ENCODE assay signal across 9 cellular contexts in genomic region chr17:29709861-29710849, GRCh38.
DNase-seq lines count a peak whose midpoint lies in the region; ATAC-seq and TF ChIP-seq lines count a peak whose summit lies in the region.
"Had no signal": no experiment of that assay in that cellular context is flagged by ENCODE, and none has a peak within 500 bp of the region (broad histone marks: within the 10 kb centered on the region; RNA-seq: fewer than 3 reads in every experiment).

No MANE protein-coding gene starts in this region.

- no peaks in the 10 kb centered on the region for H3K36me3 Mint-ChIP-seq in nephron (ENCODE audit: low read depth)
- peaks cover 8% of the 10 kb centered on the region for H3K36me3 Mint-ChIP-seq in activated CD8-positive, alpha-beta memory T cell treated with anti-CD3 and anti-CD28 coated beads, Interleukin-2, amount 10 ng/mL, durations not matched to agents 7 days and 5 days

- no peak for ATAC-seq in activated CD8-positive, alpha-beta memory T cell treated with anti-CD3 and anti-CD28 coated beads, Interleukin-2, amount 10 ng/mL, durations not matched to agents 7 days and 5 days

- H4K20me1 ChIP-seq in BLaER1: no peaks in the 10 kb centered on the region

- H3K4me3 ChIP-seq in BLaER1 (no peak overlapping the region), epithelial cell of proximal tubule (ENCODE audit: low read depth, low read length) (peak overlapping the region; percentile 23)

- TF ChIP-seq CTCF in epithelial cell of proximal tubule (conservative IDR thresholded peaks at IDR 0.05; ENCODE audit: low read depth, low read length) (no peak), nephron (IDR thresholded peaks at IDR 0.05; ENCODE audit: unreplicated experiment in 3 of 3) (no peak)

- H3K27me3 Mint-ChIP-seq in nephron (ENCODE audit: low read depth): no peaks in the 10 kb centered on the region
- no peaks in the 10 kb centered on the region for H3K27me3 Mint-ChIP-seq in activated CD8-positive, alpha-beta memory T cell treated with anti-CD3 and anti-CD28 coated beads, Interleukin-2, amount 10 ng/mL, durations not matched to agents 7 days and 5 days

- peak overlapping the region; percentile 80 to 90 (median 83) for H3K27ac Mint-ChIP-seq in nephron
- no peak overlapping the region for H3K27ac Mint-ChIP-seq in activated CD8-positive, alpha-beta memory T cell treated with anti-CD3 and anti-CD28 coated beads, Interleukin-2, amount 10 ng/mL, durations not matched to agents 7 days and 5 days

- no peaks in the 10 kb centered on the region for H3K9me3 Mint-ChIP-seq in nephron
- no peaks in the 10 kb centered on the region for H3K9me3 Mint-ChIP-seq in activated CD8-positive, alpha-beta memory T cell treated with anti-CD3 and anti-CD28 coated beads, Interleukin-2, amount 10 ng/mL, durations not matched to agents 7 days and 5 days (ENCODE audit: low read depth)

- H3K4me2 ChIP-seq in BLaER1: peak overlapping the region; percentile 9; the same call in 1 of the 2 replicates

- CTCF ChIA-PET in activated CD8-positive, alpha-beta memory T cell treated with anti-CD3 and anti-CD28 coated beads, Interleukin-2, amount 10 ng/mL, durations not matched to agents 7 days and 5 days (lab: Charles Lee): interaction anchor here (1.1 to 3.0 kb wide), 2 partner anchors 13 to 93 kb away, joined by 3 to 12 read pairs; no protein-coding TSS in a partner anchor

- no peaks in the 10 kb centered on the region for H3K9me3 ChIP-seq in BLaER1

- H3K27me3 ChIP-seq in BLaER1: no peaks in the 10 kb centered on the region

- peaks cover 14% of the 10 kb centered on the region for H3K4me1 Mint-ChIP-seq in nephron
- peaks cover 40% of the 10 kb centered on the region for H3K4me1 Mint-ChIP-seq in activated CD8-positive, alpha-beta memory T cell treated with anti-CD3 and anti-CD28 coated beads, Interleukin-2, amount 10 ng/mL, durations not matched to agents 7 days and 5 days

- no peak overlapping the region for H3K9ac ChIP-seq in BLaER1

- H3K4me1 ChIP-seq in BLaER1: peaks cover 64% of the 10 kb centered on the region

- H3K27ac ChIP-seq in BLaER1: peak overlapping the region; percentile 18; the same call in 1 of the 2 replicates

- peaks cover 18% of the 10 kb centered on the region for H3K36me3 ChIP-seq in BLaER1

- H3K4me3 Mint-ChIP-seq in nephron: peak overlapping the region in 1 of 3 experiments; percentile 6
- no peak overlapping the region for H3K4me3 Mint-ChIP-seq in activated CD8-positive, alpha-beta memory T cell treated with anti-CD3 and anti-CD28 coated beads, Interleukin-2, amount 10 ng/mL, durations not matched to agents 7 days and 5 days

- DNase-seq in M059J (ENCODE audit: low read depth) (peak; percentile 57), epithelial cell of proximal tubule (ENCODE audit: low read depth) (peak; percentile 86)
- no peak for DNase-seq in effector CD8-positive, alpha-beta T cell (lab: John Stamatoyannopoulos, UW)
- DNase-seq in activated CD4-positive, CD25-positive, alpha-beta regulatory T cell (lab: John Stamatoyannopoulos, UW): no peak
- no peak for DNase-seq in activated CD8-positive, alpha-beta memory T cell treated with anti-CD3 and anti-CD28 coated beads, Interleukin-2, amount 10 ng/mL, durations not matched to agents 7 days and 5 days
- DNase-seq in activated CD8-positive, alpha-beta memory T cell treated with anti-CD3 and anti-CD28 coated beads for 24 hours: no peak
- DNase-seq: stimulated activated CD4-positive, alpha-beta T cell treated with anti-CD3 and anti-CD28 coated beads, Interleukin-2, amount 100 ng/mL, for 24 hours had no signal

Comparison
In these comparisons a context has a peak if more than half of its experiments do, and no peak if none do; other contexts are left out.
1. DNase-seq: peak in M059J (single experiment) and epithelial cell of proximal tubule (single experiment); none in effector CD8-positive, alpha-beta T cell (single experiment), activated CD4-positive, CD25-positive, alpha-beta regulatory T cell (0 of 4), activated CD8-positive, alpha-beta memory T cell treated with anti-CD3 and anti-CD28 coated beads, Interleukin-2, amount 10 ng/mL, durations not matched to agents 7 days and 5 days (single experiment) and activated CD8-positive, alpha-beta memory T cell treated with anti-CD3 and anti-CD28 coated beads for 24 hours (single experiment).